Comparison of ENCODE assay signal across 8 cellular contexts in the genomic region with DNA sequence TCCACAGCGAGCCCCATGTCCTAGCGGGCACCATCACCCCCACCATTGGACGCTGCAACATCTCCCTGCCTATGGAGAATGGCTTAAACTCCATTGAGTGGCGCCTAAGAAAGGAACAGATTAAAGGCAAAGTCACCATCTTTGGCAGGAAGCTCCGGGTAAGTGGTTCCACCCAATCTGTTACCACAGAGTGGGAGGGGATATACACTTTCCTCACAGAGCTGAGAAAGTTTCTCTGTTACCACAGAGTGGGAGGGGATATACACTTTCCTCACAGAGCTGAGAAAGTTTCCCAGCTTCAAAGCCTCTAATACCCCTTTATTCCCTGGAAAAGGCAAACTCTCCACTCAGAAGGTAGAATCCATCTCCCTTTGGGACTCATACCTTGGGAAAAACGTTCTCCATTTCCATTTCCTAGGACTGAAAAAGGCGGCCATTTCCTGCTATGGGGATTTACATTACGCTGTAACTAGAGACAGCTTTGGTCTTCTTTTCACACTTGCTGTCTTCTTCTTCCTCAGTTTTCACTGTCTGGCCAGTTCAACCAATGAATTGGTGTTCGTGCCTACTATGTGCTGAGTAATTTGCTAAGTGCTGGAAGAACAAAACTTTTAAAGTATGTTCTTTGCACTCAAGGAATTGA.
A peak's percentile ranks its signal among the peaks of the same experiment; 100 is the strongest.
DNase-seq lines count a peak whose midpoint lies in the region; ATAC-seq lines count a peak whose summit lies in the region.

No MANE protein-coding gene starts in this region.

- ATAC-seq in HG02885 (IDR thresholded peaks at IDR 0.05; ENCODE audit: poor library complexity, unreplicated experiment) (peak; percentile 100), T-helper 17 cell (peak; percentile 100)
- peak; percentile 63 to 80 for ATAC-seq in stimulated activated naive B cell treated with anti-CD40 and anti-IgM and Interleukin-4, amounts not matched to agents 10 μg/mL and 1 μg/mL and 100 μg/mL, for 72 hours (replicated peaks)

- H3K4me1 Mint-ChIP-seq in T-helper 17 cell, result peaks cover 16% of the 10 kb centered on the region
- H3K4me1 Mint-ChIP-seq in stimulated activated naive B cell treated with anti-CD40 and anti-IgM and Interleukin-4, amounts not matched to agents 10 μg/mL and 1 μg/mL and 100 μg/mL, for 72 hours, result no peaks in the 10 kb centered on the region

- peak overlapping the region; percentile 73 for H3K4me3 Mint-ChIP-seq in T-helper 17 cell
- H3K4me3 Mint-ChIP-seq in stimulated activated naive B cell treated with anti-CD40 and anti-IgM and Interleukin-4, amounts not matched to agents 10 μg/mL and 1 μg/mL and 100 μg/mL, for 72 hours, result no peak overlapping the region

- peaks cover 0 to 4% of the 10 kb centered on the region in 2 donors for H3K9me3 Mint-ChIP-seq in stimulated activated naive B cell treated with anti-CD40 and anti-IgM and Interleukin-4, amounts not matched to agents 10 μg/mL and 1 μg/mL and 100 μg/mL, for 72 hours

- peaks cover 20% of the 10 kb centered on the region for H3K27me3 Mint-ChIP-seq in T-helper 17 cell
- H3K27me3 Mint-ChIP-seq in stimulated activated naive B cell treated with anti-CD40 and anti-IgM and Interleukin-4, amounts not matched to agents 10 μg/mL and 1 μg/mL and 100 μg/mL, for 72 hours, result peaks cover 6 to 7% of the 10 kb centered on the region in 2 donors

- peak overlapping the region; percentile 25 for H3K27ac Mint-ChIP-seq in T-helper 17 cell
- no peak overlapping the region for H3K27ac Mint-ChIP-seq in stimulated activated naive B cell treated with anti-CD40 and anti-IgM and Interleukin-4, amounts not matched to agents 10 μg/mL and 1 μg/mL and 100 μg/mL, for 72 hours

- H3K9me3 ChIP-seq in T-helper 17 cell (ENCODE audit: control insufficient read depth, low read length, poor library complexity, severe bottlenecking), result no peaks in the 10 kb centered on the region

- DNase-seq in activated gamma-delta T cell treated with Interleukin-2 at 50 U/mL for 16 hours (peak; percentile 13), activated gamma-delta T cell (lab: John Stamatoyannopoulos, UW) (no peak), T-helper 17 cell (no peak), NCI-H1436 treated with DMSO at 0.1 percent for 48 hours (lab: John Stamatoyannopoulos, UW) (no peak), superior temporal gyrus (ENCODE audit: extremely low spot score) (no peak), NCI-H2227 treated with DMSO at 0.1 percent for 48 hours (lab: John Stamatoyannopoulos, UW) (no peak)
- DNase-seq in stimulated activated naive B cell treated with anti-CD40 and anti-IgM and Interleukin-4, amounts not matched to agents 10 μg/mL and 1 μg/mL and 100 μg/mL, for 72 hours, result no peak

- no peaks in the 10 kb centered on the region for H3K36me3 Mint-ChIP-seq in T-helper 17 cell (ENCODE audit: low read depth)
- no peaks in the 10 kb centered on the region for H3K36me3 Mint-ChIP-seq in stimulated activated naive B cell treated with anti-CD40 and anti-IgM and Interleukin-4, amounts not matched to agents 10 μg/mL and 1 μg/mL and 100 μg/mL, for 72 hours
